Comparison of ENCODE assay signal across 8 cellular contexts in the genomic region with DNA sequence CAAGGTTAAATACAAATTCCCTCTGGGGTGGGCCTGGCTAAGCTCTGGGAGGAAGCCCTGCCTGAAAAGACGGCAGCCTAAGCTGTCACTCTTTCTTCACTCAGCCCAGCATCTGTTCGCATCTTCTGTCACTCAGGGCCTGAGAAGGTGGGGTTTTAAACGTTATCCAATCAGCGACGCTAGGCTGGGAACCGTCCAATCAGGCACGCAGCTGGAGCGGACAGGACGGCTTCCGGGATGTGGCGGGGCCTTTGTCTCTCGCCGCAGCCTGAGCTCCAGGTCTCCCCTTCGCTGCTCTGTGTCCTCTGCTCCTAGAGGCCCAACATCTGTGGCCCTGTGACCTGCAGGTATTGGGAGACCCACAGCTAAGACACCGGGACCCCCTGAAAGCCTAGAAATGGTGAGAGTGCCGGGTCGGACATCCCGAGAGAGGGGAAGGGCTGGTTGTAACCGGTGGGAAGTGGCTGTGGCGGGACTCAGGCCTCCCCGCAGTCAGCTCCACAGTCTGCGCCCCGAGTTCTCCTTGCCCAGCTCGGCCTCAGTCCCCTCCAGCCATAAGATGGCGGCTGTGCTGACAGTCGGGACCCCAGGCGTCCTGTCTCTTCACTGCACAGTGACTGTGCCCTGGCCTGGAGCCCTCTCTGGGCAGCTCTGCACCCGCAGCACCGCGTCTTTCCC. TPM values are rescaled to one million over a fixed set of nuclear protein-coding genes. Genes with fewer than 3 reads are reported as not detected.
DNase-seq lines count a peak whose midpoint lies in the region; FAIRE-seq and TF ChIP-seq lines count a peak whose summit lies in the region.

A gene (plus strand): TSS at position 254 of the 678 bp plus-strand sequence. CDS start 144 bp downstream, at position 398.

- H3K27ac Mint-ChIP-seq in HFFc6 = peak within 1 kb of the TSS; percentile 99
- H3K27ac Mint-ChIP-seq in activated naive CD4-positive, alpha-beta T cell treated with anti-CD3 and anti-CD28 coated beads for 36 hours = peak within 1 kb of the TSS; percentile 94

- H3K23ac ChIP-seq in neuronal stem cell (ENCODE audit: low read depth, low read length, poor library complexity) = peak within 1 kb of the TSS; percentile 1

- H2AFZ ChIP-seq in neuronal stem cell (ENCODE audit: low read length) = peak within 1 kb of the TSS; percentile 81

- peak within 1 kb of the TSS; percentile 5 for H3K14ac ChIP-seq in neuronal stem cell (ENCODE audit: low read length)

- H3K36me3 Mint-ChIP-seq in HFFc6 (ENCODE audit: low read depth) = peaks cover 44% of the 10 kb centered on the region
- peaks cover 35% of the 10 kb centered on the region for H3K36me3 Mint-ChIP-seq in activated naive CD4-positive, alpha-beta T cell treated with anti-CD3 and anti-CD28 coated beads for 36 hours (ENCODE audit: low read depth)

- H3K79me1 ChIP-seq in neuronal stem cell (ENCODE audit: low read depth, low read length) = peaks cover 2% of the 10 kb centered on the region

- peak within 1 kb of the TSS; percentile 86 for H3K18ac ChIP-seq in neuronal stem cell (ENCODE audit: low read length)

- no peak within 1 kb of the TSS for H2BK15ac ChIP-seq in neuronal stem cell (ENCODE audit: low read length)

- no peak within 1 kb of the TSS for H3K27ac ChIP-seq in SK-N-MC
- peak within 1 kb of the TSS; percentile 61 for H3K27ac ChIP-seq in neuronal stem cell (replicated peaks; ENCODE audit: low read length)
- H3K27ac ChIP-seq in subcutaneous abdominal adipose tissue (ENCODE audit: low read depth, low read length) = peak within 1 kb of the TSS; percentile 65

- H3K9ac ChIP-seq in SK-N-MC (ENCODE audit: insufficient read length) = peak within 1 kb of the TSS; percentile 68
- H3K9ac ChIP-seq in neuronal stem cell (ENCODE audit: low read depth, low read length, poor library complexity) = peak within 1 kb of the TSS; percentile 90
- peak within 1 kb of the TSS; percentile 73 to 97 (median 89) for H3K9ac ChIP-seq in subcutaneous abdominal adipose tissue (ENCODE audit: low read length in 5 of 5)

- no peak within 1 kb of the TSS for H3K4ac ChIP-seq in neuronal stem cell (ENCODE audit: low read length)

- peaks cover 5% of the 10 kb centered on the region; the same call in 1 of the 2 replicates for H3K27me3 Mint-ChIP-seq in HFFc6 (ENCODE audit: insufficient read depth)
- H3K27me3 Mint-ChIP-seq in activated naive CD4-positive, alpha-beta T cell treated with anti-CD3 and anti-CD28 coated beads for 36 hours (ENCODE audit: low read depth) = no peaks in the 10 kb centered on the region

- no peak for TF ChIP-seq CTCF in HFFc6 (IDR thresholded peaks at IDR 0.05)

- H3K4me1 Mint-ChIP-seq in HFFc6 (ENCODE audit: low read depth) = peaks cover 28% of the 10 kb centered on the region
- peaks cover 43% of the 10 kb centered on the region for H3K4me1 Mint-ChIP-seq in activated naive CD4-positive, alpha-beta T cell treated with anti-CD3 and anti-CD28 coated beads for 36 hours (ENCODE audit: low read depth)

- peak within 1 kb of the TSS; percentile 43 for H3K4me2 ChIP-seq in neuronal stem cell (ENCODE audit: insufficient read depth, low read length, poor library complexity, severe bottlenecking)

- no peak within 1 kb of the TSS for H2BK12ac ChIP-seq in neuronal stem cell (ENCODE audit: low read length)

- no peaks in the 10 kb centered on the region for H3K27me3 ChIP-seq in neuronal stem cell (ENCODE audit: control insufficient read depth in 3 of 3, insufficient read depth in 3 of 3, low read depth in 1 of 3, low read length in 3 of 3)
- H3K27me3 ChIP-seq in subcutaneous abdominal adipose tissue (ENCODE audit: control insufficient read depth in 5 of 5, insufficient read depth in 4 of 5, low read length in 5 of 5) = no peaks in the 10 kb centered on the region

- H3K36me3 ChIP-seq in SK-N-MC (ENCODE audit: insufficient read depth, low read length) (peaks cover 38% of the 10 kb centered on the region), neuronal stem cell (replicated peaks in 1 of 2; ENCODE audit: control insufficient read depth in 2 of 2, insufficient read depth in 2 of 2, low read length in 2 of 2) (peaks cover 16 to 42% of the 10 kb centered on the region in 2 donors), subcutaneous abdominal adipose tissue (ENCODE audit: control insufficient read depth in 5 of 5, insufficient read depth in 5 of 5, low read length in 5 of 5) (peaks cover 6 to 16% (median 12%) of the 10 kb centered on the region in 5 donors)

- H3K4me3 Mint-ChIP-seq in HFFc6 = peak within 1 kb of the TSS; percentile 99
- H3K4me3 Mint-ChIP-seq in activated naive CD4-positive, alpha-beta T cell treated with anti-CD3 and anti-CD28 coated beads for 36 hours = peak within 1 kb of the TSS; percentile 99

- FAIRE-seq in frontal cortex (lab: Jason Lieb, UNC) = peak; percentile 87

- H3K9me3 ChIP-seq in SK-N-MC (ENCODE audit: low read depth, low read length) = peaks cover 4% of the 10 kb centered on the region
- peaks cover 8 to 38% of the 10 kb centered on the region in 2 donors for H3K9me3 ChIP-seq in neuronal stem cell (replicated peaks in 1 of 2; ENCODE audit: control insufficient read depth in 2 of 2, insufficient read depth in 1 of 2, low read depth in 1 of 2, low read length in 2 of 2)
- no peaks in the 10 kb centered on the region for H3K9me3 ChIP-seq in subcutaneous abdominal adipose tissue (ENCODE audit: control insufficient read depth in 5 of 5, low read length in 5 of 5)

- H2AK5ac ChIP-seq in neuronal stem cell (ENCODE audit: low read depth, low read length) = no peak within 1 kb of the TSS

- WGBS in neuronal stem cell (ENCODE audit: extremely low coverage in 2 of 2, insufficient read length in 2 of 2, insufficient replicate concordance in 1 of 2), 2 donors = no CpG with 5 or more reads among the region's 30 CpGs

- no peak within 1 kb of the TSS for H4K91ac ChIP-seq in neuronal stem cell (ENCODE audit: low read depth, low read length, poor library complexity)

- CTCF ChIA-PET in activated naive CD4-positive, alpha-beta T cell treated with anti-CD3 and anti-CD28 coated beads for 36 hours (lab: Charles Lee) = interaction anchor here (1.1 kb wide), 1 partner anchor 125 kb away, joined by 3 read pairs; no protein-coding TSS in a partner anchor

- H3K4me1 ChIP-seq in neuronal stem cell (ENCODE audit: control insufficient read depth in 2 of 2, insufficient read depth in 1 of 2, low read depth in 1 of 2, low read length in 2 of 2) (no peaks in the 10 kb centered on the region), subcutaneous abdominal adipose tissue (ENCODE audit: control insufficient read depth in 5 of 5, insufficient read depth in 5 of 5, low read length in 5 of 5) (peaks cover 2 to 10% (median 8%) of the 10 kb centered on the region in 5 donors)

- H4K8ac ChIP-seq in neuronal stem cell (ENCODE audit: low read depth, low read length) = no peak within 1 kb of the TSS

- peak; percentile 90 for DNase-seq in GM04504 (ENCODE audit: low read depth)
- peak; percentile 92 for DNase-seq in HFFc6
- peak; percentile 81 for DNase-seq in NCI-H1048 (lab: John Stamatoyannopoulos, UW)
- peak; percentile 48 for DNase-seq in SK-N-MC (ENCODE audit: low read depth, low spot score)
- peak; percentile 95 for DNase-seq in activated naive CD4-positive, alpha-beta T cell treated with anti-CD3 and anti-CD28 coated beads for 36 hours
- DNase-seq in frontal cortex (ENCODE audit: low spot score in 2 of 2) = peak; percentile 33 to 71
- peak; percentile 91 for DNase-seq in neuronal stem cell (ENCODE audit: low spot score)

- H3K4me3 ChIP-seq in SK-N-MC (peak within 1 kb of the TSS; percentile 75), neuronal stem cell (ENCODE audit: low read length in 2 of 2) (peak within 1 kb of the TSS; percentile 65 to 85), subcutaneous abdominal adipose tissue (ENCODE audit: low read depth in 1 of 5, low read length in 5 of 5) (peak within 1 kb of the TSS; percentile 89 to 98 (median 92))

- H3K9me3 Mint-ChIP-seq in HFFc6 = no peaks in the 10 kb centered on the region; the same call in 1 of the 2 replicates
- no peaks in the 10 kb centered on the region for H3K9me3 Mint-ChIP-seq in activated naive CD4-positive, alpha-beta T cell treated with anti-CD3 and anti-CD28 coated beads for 36 hours

- no peak within 1 kb of the TSS for H2BK5ac ChIP-seq in neuronal stem cell (ENCODE audit: low read length)

- intact Hi-C loops in activated naive CD4-positive, alpha-beta T cell treated with anti-CD3 and anti-CD28 coated beads for 36 hours (cut with micrococcal nuclease) = loop anchor here (1.0 to 5.0 kb wide), 13 partner anchors 59 to 1090 kb away; a partner anchor contains a TSS

- H2BK120ac ChIP-seq in neuronal stem cell (ENCODE audit: low read depth, low read length) = no peak within 1 kb of the TSS

RNA-seq across cellular contexts. Expression of the gene that starts here (rescaled TPM):
- 1 to 10 TPM; 4.0 to 6.8 (median 5.4) TPM for total RNA-seq in HFFc6 (2021; fragmentation: NEBNext Ultra II Directional; extraction: Animal tissue kit (Norgen Biotek cat#: 25700))
- 10 to 100 TPM; 13.2 to 16.4 TPM for total RNA-seq in activated naive CD4-positive, alpha-beta T cell treated with anti-CD3 and anti-CD28 coated beads for 36 hours
- total RNA-seq in frontal cortex = 25.7 TPM
- polyA plus RNA-seq in neuronal stem cell (2013, experiment 1 of 2) = 15.2 TPM
- polyA plus RNA-seq in neuronal stem cell (2013, experiment 2 of 2) = 17.0 TPM
